In genomic region chr20:63903796-63904570, GRCh38 we compare ENCODE assay signal across 13 cellular contexts. TPM values are rescaled to one million over a fixed set of nuclear protein-coding genes. Genes with fewer than 3 reads are reported as not detected.
DNase-seq lines count a peak whose midpoint lies in the region; ATAC-seq and TF ChIP-seq lines count a peak whose summit lies in the region.
"Had no signal": no experiment of that assay in that cellular context is flagged by ENCODE, and none has a peak within 500 bp of the region (broad histone marks: within the 10 kb centered on the region; RNA-seq: fewer than 3 reads in every experiment).

No MANE protein-coding gene starts in this region.

- H3K4me3 Mint-ChIP-seq in T-helper 2 cell treated with Interferon-gamma antibody and Interleukin-4, amounts not matched to agents 5 μg/mL and 100 μg/mL, for 36 hours: no peak overlapping the region
- peak overlapping the region in 6 of 10 donors; percentile 19 to 52 (median 38) for H3K4me3 Mint-ChIP-seq in naive thymus-derived CD8-positive, alpha-beta T cell

- H3K9me3 Mint-ChIP-seq in T-helper 2 cell treated with Interferon-gamma antibody and Interleukin-4, amounts not matched to agents 5 μg/mL and 100 μg/mL, for 36 hours: no peaks in the 10 kb centered on the region
- H3K9me3 Mint-ChIP-seq in naive thymus-derived CD8-positive, alpha-beta T cell: no peaks in the 10 kb centered on the region

- CTCF ChIA-PET in RWPE1 (lab: Yijun Ruan, JAX): interaction anchor here (0.6 kb wide), 1 partner anchor 434 kb away, joined by 3 read pairs; no protein-coding TSS in a partner anchor

- no peak for DNase-seq in T-helper 2 cell treated with Interferon-gamma antibody and Interleukin-4, amounts not matched to agents 5 μg/mL and 100 μg/mL, for 36 hours (ENCODE audit: low spot score)
- DNase-seq in T-helper 2 cell (no peak), RWPE1 (ENCODE audit: low spot score) (no peak), NCI-H82 (lab: John Stamatoyannopoulos, UW) (no peak), left ventricle myocardium superior (no peak)
- no peak for DNase-seq in naive thymus-derived CD8-positive, alpha-beta T cell
- DNase-seq: DMS53; effector CD8-positive, alpha-beta T cell; NCI-H446; SK-N-SH; stimulated activated naive CD4-positive, alpha-beta T cell had no signal

- POLR2A ChIA-PET in RWPE1 (lab: Yijun Ruan, JAX; ENCODE audit: low non-redundant PET): interaction anchor here (0.5 kb wide), 1 partner anchor 162 kb away, joined by 3 read pairs; no protein-coding TSS in a partner anchor
- POLR2A ChIA-PET in naive thymus-derived CD8-positive, alpha-beta T cell (lab: Charles Lee): interaction anchor here (0.8 kb wide), 1 partner anchor 35 kb away, joined by 3 read pairs; no protein-coding TSS in a partner anchor

- H3K4me1 Mint-ChIP-seq in T-helper 2 cell treated with Interferon-gamma antibody and Interleukin-4, amounts not matched to agents 5 μg/mL and 100 μg/mL, for 36 hours (ENCODE audit: low read depth): peaks cover 32% of the 10 kb centered on the region
- peaks cover 21 to 75% (median 48%) of the 10 kb centered on the region in 4 donors for H3K4me1 Mint-ChIP-seq in naive thymus-derived CD8-positive, alpha-beta T cell

- intact Hi-C loops in left ventricle myocardium superior (cut with micrococcal nuclease): no loop called here

- TF ChIP-seq CTCF in RWPE1 (conservative IDR thresholded peaks at IDR 0.05; ENCODE audit: low read depth): no peak

- no peaks in the 10 kb centered on the region for H3K27me3 Mint-ChIP-seq in T-helper 2 cell treated with Interferon-gamma antibody and Interleukin-4, amounts not matched to agents 5 μg/mL and 100 μg/mL, for 36 hours (ENCODE audit: low read depth)
- no peaks in the 10 kb centered on the region for H3K27me3 Mint-ChIP-seq in naive thymus-derived CD8-positive, alpha-beta T cell

- peaks cover 25% of the 10 kb centered on the region for H3K36me3 Mint-ChIP-seq in T-helper 2 cell treated with Interferon-gamma antibody and Interleukin-4, amounts not matched to agents 5 μg/mL and 100 μg/mL, for 36 hours (ENCODE audit: low read depth)
- H3K36me3 Mint-ChIP-seq in naive thymus-derived CD8-positive, alpha-beta T cell: peaks cover 0 to 18% (median 0%) of the 10 kb centered on the region in 3 donors

- no peak for ATAC-seq in naive thymus-derived CD8-positive, alpha-beta T cell
- no peak for ATAC-seq in left ventricle myocardium superior

- H3K27ac ChIP-seq in RWPE1: peak overlapping the region; percentile 72
- H3K27ac ChIP-seq: ascending aorta had no signal

- peak overlapping the region; percentile 45 for H3K27ac Mint-ChIP-seq in T-helper 2 cell treated with Interferon-gamma antibody and Interleukin-4, amounts not matched to agents 5 μg/mL and 100 μg/mL, for 36 hours
- H3K27ac Mint-ChIP-seq in naive thymus-derived CD8-positive, alpha-beta T cell: peak overlapping the region in 9 of 10 donors; percentile 67 to 91 (median 80)

RNA-seq across cellular contexts. Expression of gene DNAJC5, which starts 9.1 kb away (rescaled TPM):
- total RNA-seq in naive thymus-derived CD8-positive, alpha-beta T cell: 10 to 100 TPM; 51.8 to 52.9 TPM
- polyA plus RNA-seq in naive thymus-derived CD8-positive, alpha-beta T cell: 1 to 10 TPM; 4.7 to 7.1 (median 6.7) TPM
- 47.3 TPM for total RNA-seq in left ventricle myocardium superior

RNA-seq across cellular contexts. Expression of gene TPD52L2, which starts 38.9 kb away (rescaled TPM):
- total RNA-seq in naive thymus-derived CD8-positive, alpha-beta T cell: 10 to 100 TPM; 39.3 to 42.0 TPM
- 10 to 100 TPM; 56.4 to 79.0 (median 68.3) TPM for polyA plus RNA-seq in naive thymus-derived CD8-positive, alpha-beta T cell
- total RNA-seq in left ventricle myocardium superior: 78.0 TPM

RNA-seq across cellular contexts. Expression of gene ABHD16B, which starts 42.7 kb away (rescaled TPM):
- not detected for total RNA-seq in naive thymus-derived CD8-positive, alpha-beta T cell
- under 1 TPM; 0.29 to 0.60 (median 0.57) TPM for polyA plus RNA-seq in naive thymus-derived CD8-positive, alpha-beta T cell
- not detected for total RNA-seq in left ventricle myocardium superior
- total RNA-seq: ascending aorta, glomerular endothelial cell had no signal
- polyA plus RNA-seq: SK-N-SH had no signal

RNA-seq across cellular contexts. Expression of gene UCKL1, which starts 52.2 kb away (rescaled TPM):
- total RNA-seq in naive thymus-derived CD8-positive, alpha-beta T cell: 10 to 100 TPM; 48.2 to 50.9 TPM
- polyA plus RNA-seq in naive thymus-derived CD8-positive, alpha-beta T cell: 10 to 100 TPM; 19.8 to 28.3 (median 21.0) TPM
- 59.9 TPM for total RNA-seq in left ventricle myocardium superior
